Comparison of ENCODE assay signal across 1 cellular context in genomic region chr4:71130827-71131603, GRCh38.
TF ChIP-seq lines count a peak whose summit lies in the region.

No MANE protein-coding gene starts in this region.

TF ChIP-seq in IMR-90, 13 proteins besides CTCF, POLR2A, EP300 and RAD21 (continued from another document):
- TF ChIP-seq USF2 (IDR thresholded peaks at IDR 0.05; ENCODE audit: low read depth, low read length): no peak
- TF ChIP-seq RCOR1 (IDR thresholded peaks at IDR 0.05; ENCODE audit: insufficient replicate concordance, low read length): no peak
- peak; percentile 28; the same call in 1 of the 2 replicates for TF ChIP-seq SMC3 (IDR thresholded peaks at IDR 0.05; ENCODE audit: low read depth, low read length)
- TF ChIP-seq CEBPB (IDR thresholded peaks at IDR 0.05; ENCODE audit: low read depth, low read length): no peak
- TF ChIP-seq MXI1 (IDR thresholded peaks at IDR 0.05; ENCODE audit: borderline replicate concordance, low read depth, low read length): no peak
- TF ChIP-seq RFX5 (IDR thresholded peaks at IDR 0.05; ENCODE audit: low read depth, low read length): no peak
